In the genomic region with DNA sequence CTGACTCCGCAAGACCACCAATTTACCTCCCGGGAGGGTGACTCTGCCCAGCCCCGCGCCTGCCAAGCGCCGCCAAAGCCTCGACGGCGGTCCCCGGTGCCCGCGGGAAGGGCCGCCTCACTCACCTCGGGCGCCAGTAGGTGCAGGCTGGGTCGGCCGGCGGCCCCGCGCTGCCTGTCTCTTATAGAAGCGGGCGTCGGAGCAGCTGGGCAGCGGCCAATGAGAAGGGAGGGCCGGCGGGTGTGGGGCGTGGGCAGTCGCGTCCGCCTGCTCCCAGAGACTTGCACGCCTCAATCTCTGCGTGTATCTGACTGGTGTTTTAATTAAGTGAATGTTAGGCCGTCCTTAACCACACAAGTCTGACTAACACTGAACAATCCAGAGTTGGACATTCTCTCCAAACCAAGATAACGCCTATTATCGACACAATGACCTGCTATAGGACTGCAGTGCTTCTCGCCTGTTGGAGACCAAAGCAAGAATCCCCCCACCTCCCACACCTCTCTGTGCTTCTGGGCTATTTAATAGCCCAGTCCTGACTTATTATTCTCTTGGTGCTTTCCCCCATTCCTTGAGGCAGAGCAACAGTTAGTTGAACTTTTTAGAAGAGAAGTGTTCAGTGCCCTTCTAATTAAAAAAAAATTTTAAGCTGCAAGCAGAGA, we compare ENCODE assay signal across 10 cellular contexts. TPM values are rescaled to one million over a fixed set of nuclear protein-coding genes. Genes with fewer than 3 reads are reported as not detected.
DNase-seq lines count a peak whose midpoint lies in the region; ATAC-seq, FAIRE-seq and TF ChIP-seq lines count a peak whose summit lies in the region.
"Had no signal": no experiment of that assay in that cellular context is flagged by ENCODE, and none has a peak within 500 bp of the region (broad histone marks: within the 10 kb centered on the region; RNA-seq: fewer than 3 reads in every experiment).

A gene (minus strand): TSS at position 154 of the 662 bp plus-strand sequence. CDS start 5,507 bp downstream, outside the sequence.

- CTCF ChIA-PET in activated CD4-positive, alpha-beta T cell treated with anti-CD3 and anti-CD28 coated beads for 36 hours (lab: Charles Lee) = interaction anchor here (0.6 to 0.7 kb wide), 2 partner anchors 49 to 60 kb away, joined by 3 to 4 read pairs; no protein-coding TSS in a partner anchor

- H3K27me3 Mint-ChIP-seq in activated CD4-positive, alpha-beta T cell treated with anti-CD3 and anti-CD28 coated beads for 36 hours = peaks cover 40% of the 10 kb centered on the region

- TF ChIP-seq EP300 in upper lobe of left lung (IDR thresholded peaks at IDR 0.05) = no peak

- no peaks in the 10 kb centered on the region for H3F3A ChIP-seq in MM.1S (ENCODE audit: insufficient read depth, low read length)

- H3K4me3 ChIP-seq in bronchial epithelial cell (ENCODE audit: low read depth, low read length) = no peak within 1 kb of the TSS
- H3K4me3 ChIP-seq in upper lobe of left lung = no peak within 1 kb of the TSS
- H3K4me3 ChIP-seq in MM.1S (ENCODE audit: low read length) = no peak within 1 kb of the TSS

- H3K9me3 Mint-ChIP-seq in activated CD4-positive, alpha-beta T cell treated with anti-CD3 and anti-CD28 coated beads for 36 hours (ENCODE audit: low read depth) = peaks cover 2% of the 10 kb centered on the region

- peak; percentile 14 for DNase-seq in activated CD4-positive, alpha-beta T cell treated with anti-CD3 and anti-CD28 coated beads for 36 hours
- DNase-seq in activated CD4-positive, alpha-beta T cell treated with anti-CD3 and anti-CD28 coated beads, Interleukin-2, amount 50 U/mL, for 48 hours = no peak
- peak; percentile 64 for DNase-seq in bronchial epithelial cell (ENCODE audit: low read depth)
- DNase-seq in kidney tubule cell (ENCODE audit: low spot score) = peak; percentile 54
- DNase-seq in upper lobe of left lung = peak; percentile 49 to 90
- DNase-seq in MM.1S = no peak
- DNase-seq: NCI-H187 had no signal

- H3K27ac Mint-ChIP-seq in activated CD4-positive, alpha-beta T cell treated with anti-CD3 and anti-CD28 coated beads for 36 hours = no peak within 1 kb of the TSS

- intact Hi-C loops in activated CD4-positive, alpha-beta T cell treated with anti-CD3 and anti-CD28 coated beads for 36 hours (cut with DNase I, micrococcal nuclease) = no loop called here

- H3K9me3 ChIP-seq in upper lobe of left lung (no peaks in the 10 kb centered on the region), MM.1S (replicated peaks; ENCODE audit: insufficient read depth, low read length) (no peaks in the 10 kb centered on the region)

- H3K9me2 ChIP-seq in MM.1S (replicated peaks; ENCODE audit: insufficient read depth, low read length) = no peaks in the 10 kb centered on the region

- H2AFZ ChIP-seq in MM.1S (ENCODE audit: low read length) = no peak within 1 kb of the TSS

- no peak within 1 kb of the TSS for H3K4me3 Mint-ChIP-seq in activated CD4-positive, alpha-beta T cell treated with anti-CD3 and anti-CD28 coated beads for 36 hours

- no peaks in the 10 kb centered on the region for H3K36me3 ChIP-seq in bronchial epithelial cell (ENCODE audit: control insufficient read depth, insufficient read depth, low read length)
- H3K36me3 ChIP-seq in upper lobe of left lung = no peaks in the 10 kb centered on the region
- H3K36me3 ChIP-seq in MM.1S (replicated peaks; ENCODE audit: insufficient read depth, low read length) = no peaks in the 10 kb centered on the region

- no peak for ATAC-seq in activated CD4-positive, alpha-beta T cell treated with anti-CD3 and anti-CD28 coated beads for 36 hours
- peak; percentile 53 to 89 for ATAC-seq in upper lobe of left lung (ENCODE audit: low FRiP score in 2 of 2)
- ATAC-seq in HG02571 (IDR thresholded peaks at IDR 0.05; ENCODE audit: unreplicated experiment) = no peak
- ATAC-seq in GM21447 (IDR thresholded peaks at IDR 0.05; ENCODE audit: unreplicated experiment) = no peak

- 17 to 29% methylated on average over 4 to 36 of the region's 36 CpGs for WGBS in upper lobe of left lung, 2 donors

- peaks cover 5% of the 10 kb centered on the region for H3K27me3 ChIP-seq in bronchial epithelial cell (ENCODE audit: control insufficient read depth, insufficient read depth, low read length)
- peaks cover 0 to 5% (median 0%) of the 10 kb centered on the region in 4 donors for H3K27me3 ChIP-seq in upper lobe of left lung
- H3K27me3 ChIP-seq in MM.1S (replicated peaks; ENCODE audit: insufficient read depth, low read length) = no peaks in the 10 kb centered on the region

- H3K4me1 Mint-ChIP-seq in activated CD4-positive, alpha-beta T cell treated with anti-CD3 and anti-CD28 coated beads for 36 hours = no peaks in the 10 kb centered on the region

- FAIRE-seq in bronchial epithelial cell (lab: Jason Lieb, UNC) = no peak
- FAIRE-seq: frontal cortex had no signal

- H3K4me1 ChIP-seq in upper lobe of left lung (peaks cover 3 to 7% (median 6%) of the 10 kb centered on the region in 4 donors), MM.1S (ENCODE audit: low read length) (no peaks in the 10 kb centered on the region)

- POLR2A ChIA-PET in activated CD4-positive, alpha-beta T cell treated with anti-CD3 and anti-CD28 coated beads for 36 hours (lab: Charles Lee) = no interaction called here

- H3K36me3 Mint-ChIP-seq in activated CD4-positive, alpha-beta T cell treated with anti-CD3 and anti-CD28 coated beads for 36 hours (ENCODE audit: low read depth) = peaks cover 1% of the 10 kb centered on the region

- H3K9ac ChIP-seq in MM.1S (ENCODE audit: low read length) = no peak within 1 kb of the TSS

- no peaks in the 10 kb centered on the region for H4K20me1 ChIP-seq in MM.1S (ENCODE audit: insufficient read depth, low read length)

- H3K27ac ChIP-seq in upper lobe of left lung (no peak within 1 kb of the TSS), MM.1S (ENCODE audit: low read length) (no peak within 1 kb of the TSS)

- H3K79me2 ChIP-seq in MM.1S (ENCODE audit: low read length) = no peaks in the 10 kb centered on the region

- H3K4me2 ChIP-seq in MM.1S (ENCODE audit: low read depth, low read length) = no peak within 1 kb of the TSS

- TF ChIP-seq CTCF in bronchial epithelial cell (IDR thresholded peaks at IDR 0.05; ENCODE audit: insufficient read depth, low read length, severe bottlenecking) (no peak), upper lobe of left lung (IDR thresholded peaks at IDR 0.05) (no peak), MM.1S (IDR thresholded peaks at IDR 0.05; ENCODE audit: low read length) (no peak)

- no peak for TF ChIP-seq POLR2A in upper lobe of left lung (IDR thresholded peaks at IDR 0.05)

RNA-seq across cellular contexts. Expression of the gene that starts here (rescaled TPM):
- under 1 TPM; 0.18 to 0.23 TPM for total RNA-seq in activated CD4-positive, alpha-beta T cell treated with anti-CD3 and anti-CD28 coated beads for 36 hours
- total RNA-seq in bronchial epithelial cell (under 0.01 and 0.26 TPM in 2 replicates), upper lobe of left lung (under 1 TPM in 5 of 6 donors, not detected in 1; 0.13 to 0.79 (median 0.40) TPM)

Comparison
In these comparisons a context has a peak if more than half of its experiments do, and no peak if none do; other contexts are left out.
1. Peak in DNase-seq in activated CD4-positive, alpha-beta T cell treated with anti-CD3 and anti-CD28 coated beads for 36 hours; RNA of the gene not detected or under 1 TPM.
2. Peak in DNase-seq in bronchial epithelial cell; RNA of the gene not detected or under 1 TPM.
3. Peak in DNase-seq and ATAC-seq in upper lobe of left lung; RNA of the gene not detected or under 1 TPM.